ENCODE assay signal across 1 cellular context in genomic region chr1:244969355-244970235, GRCh38.
TF ChIP-seq lines count a peak whose summit lies in the region.

No MANE protein-coding gene starts in this region.

TF ChIP-seq in HepG2, 621 proteins besides CTCF, POLR2A, EP300 and RAD21 (continued from another document and continues in another):
- TF ChIP-seq AKNA (CRISPR knock-in tag; IDR thresholded peaks at IDR 0.05; ENCODE audit: borderline replicate concordance) (no peak), ZNF12 (CRISPR knock-in tag; IDR thresholded peaks at IDR 0.05) (no peak), KDM5A (IDR thresholded peaks at IDR 0.05; ENCODE audit: borderline replicate concordance, low read length) (no peak; the same call in 1 of the 2 replicates), ZNF766 (CRISPR knock-in tag; IDR thresholded peaks at IDR 0.05; ENCODE audit: borderline replicate concordance) (0 out of 2 replicates have a peak, but pooled peaks have one; percentile 11), E2F5 (CRISPR knock-in tag; conservative IDR thresholded peaks at IDR 0.05) (0 out of 2 replicates have a peak, but pooled peaks have one; percentile 27), SAFB2 (CRISPR knock-in tag; IDR thresholded peaks at IDR 0.05; ENCODE audit: borderline replicate concordance, low read depth) (no peak), ZNF746 (CRISPR knock-in tag; IDR thresholded peaks at IDR 0.05) (peak; percentile 88), TAF15 (IDR thresholded peaks at IDR 0.05; ENCODE audit: low read depth, low read length, poor library complexity, severe bottlenecking) (no peak), SNAPC4 (CRISPR knock-in tag; IDR thresholded peaks at IDR 0.05) (no peak), HMGXB4 (CRISPR knock-in tag; IDR thresholded peaks at IDR 0.05; ENCODE audit: borderline replicate concordance in 1 of 2, low read depth in 1 of 2) (peak; percentile 59 to 61; a peak in 3 of 4 replicates), NR2F2 (IDR thresholded peaks at IDR 0.05; ENCODE audit: borderline replicate concordance, low read depth) (0 out of 2 replicates have a peak, but pooled peaks have one; percentile 13), ZNF256 (CRISPR knock-in tag; conservative IDR thresholded peaks at IDR 0.05) (no peak), KAT2B (IDR thresholded peaks at IDR 0.05; ENCODE audit: borderline replicate concordance, low read depth, low read length) (no peak), EEA1 (CRISPR knock-in tag; IDR thresholded peaks at IDR 0.05; ENCODE audit: borderline replicate concordance) (peak; percentile 16; the same call in 1 of the 2 replicates), RELA (CRISPR knock-in tag; IDR thresholded peaks at IDR 0.05) (no peak), GTF3A (CRISPR knock-in tag; conservative IDR thresholded peaks at IDR 0.05) (no peak), ZNF275 (CRISPR knock-in tag; IDR thresholded peaks at IDR 0.05; ENCODE audit: borderline replicate concordance) (no peak), ZBTB33 (CRISPR knock-in tag; IDR thresholded peaks at IDR 0.05) (no peak), ZNF556 (CRISPR knock-in tag; IDR thresholded peaks at IDR 0.05; ENCODE audit: borderline replicate concordance) (no peak), ZNF570 (CRISPR knock-in tag; IDR thresholded peaks at IDR 0.05; ENCODE audit: borderline replicate concordance) (no peak), FOXP1 (IDR thresholded peaks at IDR 0.05) (no peak), FOXP1 (CRISPR knock-in tag; IDR thresholded peaks at IDR 0.05) (no peak), ZBTB7A (CRISPR knock-in tag; IDR thresholded peaks at IDR 0.05) (peak; percentile 72; the same call in 1 of the 2 replicates), POLR2G (IDR thresholded peaks at IDR 0.05; ENCODE audit: low read depth, low read length) (peak; percentile 87), ARID2 (CRISPR knock-in tag; IDR thresholded peaks at IDR 0.05; ENCODE audit: borderline replicate concordance) (0 out of 2 replicates have a peak, but pooled peaks have one; percentile 56), ZNF280D (CRISPR knock-in tag; IDR thresholded peaks at IDR 0.05) (no peak; the same call in 1 of the 2 replicates), JARID2 (CRISPR knock-in tag; IDR thresholded peaks at IDR 0.05; ENCODE audit: insufficient replicate concordance) (no peak), ZNF501 (CRISPR knock-in tag; IDR thresholded peaks at IDR 0.05) (peak; percentile 86), RNF2 (conservative IDR thresholded peaks at IDR 0.05; ENCODE audit: low read depth) (no peak), KAT7 (CRISPR knock-in tag; IDR thresholded peaks at IDR 0.05; ENCODE audit: borderline replicate concordance) (no peak), ZNF800 (CRISPR knock-in tag; IDR thresholded peaks at IDR 0.05) (no peak)
